In genomic region chr3:15327941-15328340, GRCh38 we compare ENCODE assay signal across 9 cellular contexts. TPM values are rescaled to one million over a fixed set of nuclear protein-coding genes. Genes with fewer than 3 reads are reported as not detected.
A peak's percentile ranks its signal among the peaks of the same experiment; 100 is the strongest.
DNase-seq lines count a peak whose midpoint lies in the region; ATAC-seq lines count a peak whose summit lies in the region.
"Had no signal": no experiment of that assay in that cellular context is flagged by ENCODE, and none has a peak within 500 bp of the region (broad histone marks: within the 10 kb centered on the region; RNA-seq: fewer than 3 reads in every experiment).

No MANE protein-coding gene starts in this region.

- no peak overlapping the region for H2BK120ac ChIP-seq in trophoblast cell (ENCODE audit: insufficient read depth, low read length, poor library complexity)

- peaks cover 79% of the 10 kb centered on the region for H3K4me1 ChIP-seq in adipocyte (ENCODE audit: control insufficient read depth, insufficient read depth, low read length)
- H3K4me1 ChIP-seq in trophoblast cell (ENCODE audit: control insufficient read depth in 1 of 2, insufficient read depth in 2 of 2, low read length in 2 of 2) = peaks cover 44 to 57% of the 10 kb centered on the region in 2 experiments

- H3K9me3 ChIP-seq in adipocyte (ENCODE audit: control insufficient read depth, low read length) (no peaks in the 10 kb centered on the region), trophoblast cell (ENCODE audit: insufficient read depth, low read depth, low read length) (no peaks in the 10 kb centered on the region)

- H4K12ac ChIP-seq in trophoblast cell (ENCODE audit: low read depth, low read length) = no peak overlapping the region

- no peak for ATAC-seq in HG02678 (IDR thresholded peaks at IDR 0.05; ENCODE audit: unreplicated experiment)

- no peak overlapping the region for H4K8ac ChIP-seq in trophoblast cell (ENCODE audit: low read depth, low read length)

- no peaks in the 10 kb centered on the region for H3K36me3 ChIP-seq in adipocyte (ENCODE audit: control insufficient read depth, insufficient read depth, low read length, severe bottlenecking)
- H3K36me3 ChIP-seq in trophoblast cell (ENCODE audit: control insufficient read depth in 1 of 2, insufficient read depth in 2 of 2, low read length in 2 of 2) = peaks cover 26 to 39% of the 10 kb centered on the region in 2 experiments

- no peak overlapping the region for H3K27ac ChIP-seq in trophoblast cell (ENCODE audit: low read depth, low read length)
- H3K27ac ChIP-seq: 22Rv1 had no signal

- H3K79me2 ChIP-seq in trophoblast cell (ENCODE audit: control insufficient read depth, insufficient read depth, low read length, poor library complexity) = peaks cover 33% of the 10 kb centered on the region

- no peak overlapping the region for H2AK5ac ChIP-seq in trophoblast cell (ENCODE audit: low read length)

- H3K4ac ChIP-seq in trophoblast cell (ENCODE audit: low read depth, low read length) = no peak overlapping the region

- no peak overlapping the region for H2BK5ac ChIP-seq in trophoblast cell (ENCODE audit: low read depth, low read length, poor library complexity)

- H2BK12ac ChIP-seq in trophoblast cell (ENCODE audit: low read length) = no peak overlapping the region

- no peaks in the 10 kb centered on the region for H3K27me3 ChIP-seq in adipocyte (replicated peaks; ENCODE audit: control insufficient read depth, insufficient read depth, low read length)
- no peaks in the 10 kb centered on the region for H3K27me3 ChIP-seq in trophoblast cell (ENCODE audit: insufficient read depth, low read length)

- WGBS in trophoblast cell (ENCODE audit: extremely low coverage, insufficient coverage, insufficient read length) = no CpG with 5 or more reads among the region's 7 CpGs

- H3K14ac ChIP-seq in trophoblast cell (ENCODE audit: low read length) = no peak overlapping the region

- no peak overlapping the region for H4K91ac ChIP-seq in trophoblast cell (ENCODE audit: low read depth, low read length)

- H3K18ac ChIP-seq in trophoblast cell (ENCODE audit: low read length) = no peak overlapping the region

- H3K9ac ChIP-seq in adipocyte (ENCODE audit: low read length) (peak overlapping the region; percentile 13), trophoblast cell (ENCODE audit: low read length) (no peak overlapping the region)

- H3K79me1 ChIP-seq in trophoblast cell (ENCODE audit: low read length) = peaks cover 52% of the 10 kb centered on the region

- peak; percentile 7 for DNase-seq in DMS 273 (lab: John Stamatoyannopoulos, UW; ENCODE audit: unreplicated experiment)
- no peak for DNase-seq in DMS 273 treated with DMSO at 0.1 percent for 48 hours (lab: John Stamatoyannopoulos, UW)
- DNase-seq in NCI-H1105 treated with DMSO at 0.1 percent for 48 hours (lab: John Stamatoyannopoulos, UW) = peak; percentile 78
- peak; percentile 80 for DNase-seq in adipocyte (ENCODE audit: low read depth)
- peak; percentile 64 to 74 for DNase-seq in trophoblast cell
- no peak for DNase-seq in GM19238 (ENCODE audit: insufficient read length, low spot score)
- DNase-seq in stimulated activated CD8-positive, alpha-beta memory T cell treated with anti-CD3 and anti-CD28 coated beads, Interleukin-4, amount 100 ng/mL, for 48 hours = no peak

- H3K4me3 ChIP-seq in adipocyte (ENCODE audit: low read length) = no peak overlapping the region
- H3K4me3 ChIP-seq in trophoblast cell (ENCODE audit: low read depth, low read length) = no peak overlapping the region

- H3K23ac ChIP-seq in trophoblast cell (ENCODE audit: low read length) = no peak overlapping the region

- H2AFZ ChIP-seq in trophoblast cell (ENCODE audit: insufficient read depth, low read length, poor library complexity) = no peak overlapping the region

- peak overlapping the region; percentile 14 for H3K4me2 ChIP-seq in trophoblast cell (ENCODE audit: low read length)

RNA-seq across cellular contexts. Expression of gene SH3BP5, which starts 4.4 kb away (rescaled TPM):
- polyA plus RNA-seq in trophoblast cell (2013) = 163 and 169 TPM in 2 replicates

Comparison
In these comparisons a context has a peak if more than half of its experiments do, and no peak if none do; other contexts are left out.
1. DNase-seq: peak in DMS 273 (single experiment), NCI-H1105 treated with DMSO at 0.1 percent for 48 hours (single experiment), adipocyte (single experiment) and trophoblast cell (2 of 2); none in DMS 273 treated with DMSO at 0.1 percent for 48 hours (single experiment), GM19238 (single experiment) and stimulated activated CD8-positive, alpha-beta memory T cell treated with anti-CD3 and anti-CD28 coated beads, Interleukin-4, amount 100 ng/mL, for 48 hours (single experiment).